1 cellular context compared by ENCODE assay signal in genomic region chr11:96317985-96318384, GRCh38.
TF ChIP-seq lines count a peak whose summit lies in the region.

No MANE protein-coding gene starts in this region.

TF ChIP-seq in K562, 482 proteins besides CTCF, POLR2A, EP300 and RAD21 (continued from another document):
- TF ChIP-seq, protein P1, sequence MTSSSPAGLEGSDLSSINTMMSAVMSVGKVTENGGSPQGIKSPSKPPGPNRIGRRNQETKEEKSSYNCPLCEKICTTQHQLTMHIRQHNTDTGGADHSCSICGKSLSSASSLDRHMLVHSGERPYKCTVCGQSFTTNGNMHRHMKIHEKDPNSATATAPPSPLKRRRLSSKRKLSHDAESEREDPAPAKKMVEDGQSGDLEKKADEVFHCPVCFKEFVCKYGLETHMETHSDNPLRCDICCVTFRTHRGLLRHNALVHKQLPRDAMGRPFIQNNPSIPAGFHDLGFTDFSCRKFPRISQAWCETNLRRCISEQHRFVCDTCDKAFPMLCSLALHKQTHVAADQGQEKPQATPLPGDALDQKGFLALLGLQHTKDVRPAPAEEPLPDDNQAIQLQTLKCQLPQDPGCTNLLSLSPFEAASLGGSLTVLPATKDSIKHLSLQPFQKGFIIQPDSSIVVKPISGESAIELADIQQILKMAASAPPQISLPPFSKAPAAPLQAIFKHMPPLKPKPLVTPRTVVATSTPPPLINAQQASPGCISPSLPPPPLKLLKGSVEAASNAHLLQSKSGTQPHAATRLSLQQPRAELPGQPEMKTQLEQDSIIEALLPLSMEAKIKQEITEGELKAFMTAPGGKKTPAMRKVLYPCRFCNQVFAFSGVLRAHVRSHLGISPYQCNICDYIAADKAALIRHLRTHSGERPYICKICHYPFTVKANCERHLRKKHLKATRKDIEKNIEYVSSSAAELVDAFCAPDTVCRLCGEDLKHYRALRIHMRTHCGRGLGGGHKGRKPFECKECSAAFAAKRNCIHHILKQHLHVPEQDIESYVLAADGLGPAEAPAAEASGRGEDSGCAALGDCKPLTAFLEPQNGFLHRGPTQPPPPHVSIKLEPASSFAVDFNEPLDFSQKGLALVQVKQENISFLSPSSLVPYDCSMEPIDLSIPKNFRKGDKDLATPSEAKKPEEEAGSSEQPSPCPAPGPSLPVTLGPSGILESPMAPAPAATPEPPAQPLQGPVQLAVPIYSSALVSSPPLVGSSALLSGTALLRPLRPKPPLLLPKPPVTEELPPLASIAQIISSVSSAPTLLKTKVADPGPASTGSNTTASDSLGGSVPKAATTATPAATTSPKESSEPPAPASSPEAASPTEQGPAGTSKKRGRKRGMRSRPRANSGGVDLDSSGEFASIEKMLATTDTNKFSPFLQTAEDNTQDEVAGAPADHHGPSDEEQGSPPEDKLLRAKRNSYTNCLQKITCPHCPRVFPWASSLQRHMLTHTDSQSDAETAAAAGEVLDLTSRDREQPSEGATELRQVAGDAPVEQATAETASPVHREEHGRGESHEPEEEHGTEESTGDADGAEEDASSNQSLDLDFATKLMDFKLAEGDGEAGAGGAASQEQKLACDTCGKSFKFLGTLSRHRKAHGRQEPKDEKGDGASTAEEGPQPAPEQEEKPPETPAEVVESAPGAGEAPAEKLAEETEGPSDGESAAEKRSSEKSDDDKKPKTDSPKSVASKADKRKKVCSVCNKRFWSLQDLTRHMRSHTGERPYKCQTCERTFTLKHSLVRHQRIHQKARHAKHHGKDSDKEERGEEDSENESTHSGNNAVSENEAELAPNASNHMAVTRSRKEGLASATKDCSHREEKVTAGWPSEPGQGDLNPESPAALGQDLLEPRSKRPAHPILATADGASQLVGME (CRISPR knock-in tag; IDR thresholded peaks at IDR 0.05): no peak
- TF ChIP-seq EP400 (IDR thresholded peaks at IDR 0.05): no peak
- TF ChIP-seq ZBTB9 (CRISPR knock-in tag; IDR thresholded peaks at IDR 0.05): no peak
- no peak for TF ChIP-seq ZNF512 (tag; IDR thresholded peaks at IDR 0.05)
- TF ChIP-seq, protein P2, sequence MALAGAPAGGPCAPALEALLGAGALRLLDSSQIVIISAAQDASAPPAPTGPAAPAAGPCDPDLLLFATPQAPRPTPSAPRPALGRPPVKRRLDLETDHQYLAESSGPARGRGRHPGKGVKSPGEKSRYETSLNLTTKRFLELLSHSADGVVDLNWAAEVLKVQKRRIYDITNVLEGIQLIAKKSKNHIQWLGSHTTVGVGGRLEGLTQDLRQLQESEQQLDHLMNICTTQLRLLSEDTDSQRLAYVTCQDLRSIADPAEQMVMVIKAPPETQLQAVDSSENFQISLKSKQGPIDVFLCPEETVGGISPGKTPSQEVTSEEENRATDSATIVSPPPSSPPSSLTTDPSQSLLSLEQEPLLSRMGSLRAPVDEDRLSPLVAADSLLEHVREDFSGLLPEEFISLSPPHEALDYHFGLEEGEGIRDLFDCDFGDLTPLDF (CRISPR knock-in tag; IDR thresholded peaks at IDR 0.05): no peak
- TF ChIP-seq ZNF41 (CRISPR knock-in tag; conservative IDR thresholded peaks at IDR 0.05): no peak
- TF ChIP-seq ZC3H11A (IDR thresholded peaks at IDR 0.05; ENCODE audit: low read depth, low read length): no peak
- no peak for TF ChIP-seq FOXJ2 (tag; IDR thresholded peaks at IDR 0.05)
- 0 out of 2 replicates have a peak, but pooled peaks have one; percentile 5 for TF ChIP-seq CBFA2T2 (conservative IDR thresholded peaks at IDR 0.05)
- no peak for TF ChIP-seq ZSCAN32 (CRISPR knock-in tag; IDR thresholded peaks at IDR 0.05)
- no peak for TF ChIP-seq SP2 (IDR thresholded peaks at IDR 0.05; ENCODE audit: extremely low read depth, low read depth, low read length, poor library complexity, severe bottlenecking)
- TF ChIP-seq ZNF121 (CRISPR knock-in tag; conservative IDR thresholded peaks at IDR 0.05): no peak
- TF ChIP-seq FOXM1 (IDR thresholded peaks at IDR 0.05; ENCODE audit: low read depth): no peak
- TF ChIP-seq FOXM1 (CRISPR knock-in tag; IDR thresholded peaks at IDR 0.05; ENCODE audit: low read depth): no peak
- no peak for TF ChIP-seq EHMT2 (IDR thresholded peaks at IDR 0.05)
- TF ChIP-seq BCOR (IDR thresholded peaks at IDR 0.05): peak; percentile 95
- TF ChIP-seq, protein P3, sequence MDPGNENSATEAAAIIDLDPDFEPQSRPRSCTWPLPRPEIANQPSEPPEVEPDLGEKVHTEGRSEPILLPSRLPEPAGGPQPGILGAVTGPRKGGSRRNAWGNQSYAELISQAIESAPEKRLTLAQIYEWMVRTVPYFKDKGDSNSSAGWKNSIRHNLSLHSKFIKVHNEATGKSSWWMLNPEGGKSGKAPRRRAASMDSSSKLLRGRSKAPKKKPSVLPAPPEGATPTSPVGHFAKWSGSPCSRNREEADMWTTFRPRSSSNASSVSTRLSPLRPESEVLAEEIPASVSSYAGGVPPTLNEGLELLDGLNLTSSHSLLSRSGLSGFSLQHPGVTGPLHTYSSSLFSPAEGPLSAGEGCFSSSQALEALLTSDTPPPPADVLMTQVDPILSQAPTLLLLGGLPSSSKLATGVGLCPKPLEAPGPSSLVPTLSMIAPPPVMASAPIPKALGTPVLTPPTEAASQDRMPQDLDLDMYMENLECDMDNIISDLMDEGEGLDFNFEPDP (CRISPR knock-in tag; IDR thresholded peaks at IDR 0.05): no peak
- peak; percentile 76 to 77 for TF ChIP-seq KDM1A (IDR thresholded peaks at IDR 0.05)
- no peak for TF ChIP-seq HCFC1 (IDR thresholded peaks at IDR 0.05; ENCODE audit: low read depth, low read length)
- TF ChIP-seq RNF2 (IDR thresholded peaks at IDR 0.05): no peak
- no peak for TF ChIP-seq SRSF1 (IDR thresholded peaks at IDR 0.05; ENCODE audit: low read depth, low read length)
- TF ChIP-seq, protein P4, sequence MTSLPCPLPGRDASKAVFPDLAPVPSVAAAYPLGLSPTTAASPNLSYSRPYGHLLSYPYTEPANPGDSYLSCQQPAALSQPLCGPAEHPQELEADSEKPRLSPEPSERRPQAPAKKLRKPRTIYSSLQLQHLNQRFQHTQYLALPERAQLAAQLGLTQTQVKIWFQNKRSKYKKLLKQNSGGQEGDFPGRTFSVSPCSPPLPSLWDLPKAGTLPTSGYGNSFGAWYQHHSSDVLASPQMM (CRISPR knock-in tag; IDR thresholded peaks at IDR 0.05): no peak
- no peak for TF ChIP-seq TCF7 (IDR thresholded peaks at IDR 0.05; ENCODE audit: borderline replicate concordance)
- TF ChIP-seq SMAD3 (CRISPR knock-in tag; conservative IDR thresholded peaks at IDR 0.05): no peak
- TF ChIP-seq KLF1 (tag; IDR thresholded peaks at IDR 0.05): no peak
- no peak for TF ChIP-seq L3MBTL2 (IDR thresholded peaks at IDR 0.05)
- TF ChIP-seq KAT2B (IDR thresholded peaks at IDR 0.05; ENCODE audit: low read depth, low read length): no peak
- no peak for TF ChIP-seq STAT5B (CRISPR knock-in tag; IDR thresholded peaks at IDR 0.05)
- no peak for TF ChIP-seq NR2F6 (CRISPR knock-in tag; IDR thresholded peaks at IDR 0.05)
- TF ChIP-seq ZBTB11 (CRISPR knock-in tag; IDR thresholded peaks at IDR 0.05): no peak
- TF ChIP-seq KAT8 (IDR thresholded peaks at IDR 0.05; ENCODE audit: low read depth): no peak
- TF ChIP-seq ZKSCAN3 (CRISPR knock-in tag; IDR thresholded peaks at IDR 0.05): no peak
- TF ChIP-seq FOS (IDR thresholded peaks at IDR 0.05; ENCODE audit: extremely low read depth, insufficient read length): no peak
- no peak for TF ChIP-seq TCFL5 (CRISPR knock-in tag; conservative IDR thresholded peaks at IDR 0.05)
